8 cellular contexts compared by ENCODE assay signal in genomic region chr1:32199043-32199716, GRCh38. TPM values are rescaled to one million over a fixed set of nuclear protein-coding genes. Genes with fewer than 3 reads are reported as not detected.
DNase-seq lines count a peak whose midpoint lies in the region; ATAC-seq and TF ChIP-seq lines count a peak whose summit lies in the region.
"Had no signal": no experiment of that assay in that cellular context is flagged by ENCODE, and none has a peak within 500 bp of the region (broad histone marks: within the 10 kb centered on the region; RNA-seq: fewer than 3 reads in every experiment).

No MANE protein-coding gene starts in this region.

- ATAC-seq in GM18505 (IDR thresholded peaks at IDR 0.05; ENCODE audit: unreplicated experiment) (no peak), GM18519 (IDR thresholded peaks at IDR 0.05; ENCODE audit: low FRiP score, unreplicated experiment) (no peak)

- no peaks in the 10 kb centered on the region for H3F3A ChIP-seq in neural cell (ENCODE audit: insufficient read depth, low read length, poor library complexity, severe bottlenecking)

- no peak for TF ChIP-seq RAD21 in neural cell (conservative IDR thresholded peaks at IDR 0.05)

- H3K9me3 Mint-ChIP-seq in activated naive CD8-positive, alpha-beta T cell treated with anti-CD3 and anti-CD28 coated beads for 36 hours: no peaks in the 10 kb centered on the region

- H3K4me2 ChIP-seq in neural cell (ENCODE audit: low read length): peak overlapping the region; percentile 93

- H3K27me3 Mint-ChIP-seq in activated naive CD8-positive, alpha-beta T cell treated with anti-CD3 and anti-CD28 coated beads for 36 hours: no peaks in the 10 kb centered on the region

- TF ChIP-seq POLR2A in GM18505 (IDR thresholded peaks at IDR 0.05; ENCODE audit: borderline replicate concordance, extremely low read depth, insufficient read depth, insufficient read length): peak; percentile 1

- no peak for DNase-seq in activated naive CD8-positive, alpha-beta T cell treated with anti-CD3 and anti-CD28 coated beads for 36 hours
- DNase-seq in ureter (ENCODE audit: low spot score): no peak
- DNase-seq in germinal center (ENCODE audit: low spot score): no peak
- DNase-seq: stimulated activated CD4-positive, alpha-beta T cell treated with anti-CD3 and anti-CD28 coated beads, Interleukin-2, amount 100 ng/mL, for 24 hours; WERI-Rb-1 had no signal

- H2AFZ ChIP-seq in neural cell (ENCODE audit: low read depth, low read length): no peak overlapping the region

- H3K27ac Mint-ChIP-seq in activated naive CD8-positive, alpha-beta T cell treated with anti-CD3 and anti-CD28 coated beads for 36 hours: peak overlapping the region; percentile 27

- H3K36me3 ChIP-seq in neural cell (ENCODE audit: insufficient read depth, low read length): no peaks in the 10 kb centered on the region

- TF ChIP-seq EP300 in neural cell (conservative IDR thresholded peaks at IDR 0.05; ENCODE audit: poor library complexity, severe bottlenecking): no peak

- H3K4me3 Mint-ChIP-seq in activated naive CD8-positive, alpha-beta T cell treated with anti-CD3 and anti-CD28 coated beads for 36 hours: no peak overlapping the region

- peak overlapping the region; percentile 86 for H3K4me3 ChIP-seq in neural cell (ENCODE audit: low read length)

- H3K27me3 ChIP-seq in neural cell (ENCODE audit: insufficient read depth, low read depth, low read length): no peaks in the 10 kb centered on the region

- H3K36me3 Mint-ChIP-seq in activated naive CD8-positive, alpha-beta T cell treated with anti-CD3 and anti-CD28 coated beads for 36 hours: peaks cover 29% of the 10 kb centered on the region

- H3K4me1 Mint-ChIP-seq in activated naive CD8-positive, alpha-beta T cell treated with anti-CD3 and anti-CD28 coated beads for 36 hours: peaks cover 48% of the 10 kb centered on the region

- no peaks in the 10 kb centered on the region for H4K20me1 ChIP-seq in neural cell (ENCODE audit: insufficient read depth)

- no peaks in the 10 kb centered on the region for H3K79me2 ChIP-seq in neural cell (replicated peaks; ENCODE audit: insufficient read depth, low read length)

- H3K9me2 ChIP-seq in neural cell (ENCODE audit: insufficient read depth, low read length): no peaks in the 10 kb centered on the region

- TF ChIP-seq CTCF in neural cell (IDR thresholded peaks at IDR 0.05; ENCODE audit: poor library complexity, severe bottlenecking): no peak

- peak overlapping the region; percentile 94 for H3K9ac ChIP-seq in neural cell (ENCODE audit: low read length)

- no peaks in the 10 kb centered on the region for H3K9me3 ChIP-seq in neural cell (ENCODE audit: low read length)

- H3K27ac ChIP-seq in neural cell (ENCODE audit: low read length): peak overlapping the region; percentile 98

TF ChIP-seq in neural cell, 6 proteins besides CTCF, POLR2A, EP300 and RAD21:
- no peak for TF ChIP-seq EZH2 (IDR thresholded peaks at IDR 0.05; ENCODE audit: borderline replicate concordance, insufficient read depth, low read length, poor library complexity, severe bottlenecking)
- TF ChIP-seq SMC3 (conservative IDR thresholded peaks at IDR 0.05; ENCODE audit: poor library complexity): no peak
- TF ChIP-seq TAF1 (IDR thresholded peaks at IDR 0.05; ENCODE audit: low read depth): no peak
- no peak for TF ChIP-seq MXI1 (conservative IDR thresholded peaks at IDR 0.05; ENCODE audit: poor library complexity, severe bottlenecking)
- TF ChIP-seq, protein P1, sequence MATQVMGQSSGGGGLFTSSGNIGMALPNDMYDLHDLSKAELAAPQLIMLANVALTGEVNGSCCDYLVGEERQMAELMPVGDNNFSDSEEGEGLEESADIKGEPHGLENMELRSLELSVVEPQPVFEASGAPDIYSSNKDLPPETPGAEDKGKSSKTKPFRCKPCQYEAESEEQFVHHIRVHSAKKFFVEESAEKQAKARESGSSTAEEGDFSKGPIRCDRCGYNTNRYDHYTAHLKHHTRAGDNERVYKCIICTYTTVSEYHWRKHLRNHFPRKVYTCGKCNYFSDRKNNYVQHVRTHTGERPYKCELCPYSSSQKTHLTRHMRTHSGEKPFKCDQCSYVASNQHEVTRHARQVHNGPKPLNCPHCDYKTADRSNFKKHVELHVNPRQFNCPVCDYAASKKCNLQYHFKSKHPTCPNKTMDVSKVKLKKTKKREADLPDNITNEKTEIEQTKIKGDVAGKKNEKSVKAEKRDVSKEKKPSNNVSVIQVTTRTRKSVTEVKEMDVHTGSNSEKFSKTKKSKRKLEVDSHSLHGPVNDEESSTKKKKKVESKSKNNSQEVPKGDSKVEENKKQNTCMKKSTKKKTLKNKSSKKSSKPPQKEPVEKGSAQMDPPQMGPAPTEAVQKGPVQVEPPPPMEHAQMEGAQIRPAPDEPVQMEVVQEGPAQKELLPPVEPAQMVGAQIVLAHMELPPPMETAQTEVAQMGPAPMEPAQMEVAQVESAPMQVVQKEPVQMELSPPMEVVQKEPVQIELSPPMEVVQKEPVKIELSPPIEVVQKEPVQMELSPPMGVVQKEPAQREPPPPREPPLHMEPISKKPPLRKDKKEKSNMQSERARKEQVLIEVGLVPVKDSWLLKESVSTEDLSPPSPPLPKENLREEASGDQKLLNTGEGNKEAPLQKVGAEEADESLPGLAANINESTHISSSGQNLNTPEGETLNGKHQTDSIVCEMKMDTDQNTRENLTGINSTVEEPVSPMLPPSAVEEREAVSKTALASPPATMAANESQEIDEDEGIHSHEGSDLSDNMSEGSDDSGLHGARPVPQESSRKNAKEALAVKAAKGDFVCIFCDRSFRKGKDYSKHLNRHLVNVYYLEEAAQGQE (IDR thresholded peaks at IDR 0.05; ENCODE audit: borderline replicate concordance): no peak
- no peak for TF ChIP-seq POLR2AphosphoS5 (IDR thresholded peaks at IDR 0.05)

RNA-seq across cellular contexts. Expression of gene CCDC28B, which starts 1.2 kb away (rescaled TPM):
- total RNA-seq in activated naive CD8-positive, alpha-beta T cell treated with anti-CD3 and anti-CD28 coated beads for 36 hours: 10 to 100 TPM; 29.0 to 29.1 TPM
- 176 and 186 TPM in 2 replicates for polyA plus RNA-seq in neural cell
- polyA minus RNA-seq in neural cell: 54.0 and 58.8 TPM in 2 replicates
- total RNA-seq in ureter: 2.1 TPM

RNA-seq across cellular contexts. Expression of gene IQCC, which starts 6.3 kb away (rescaled TPM):
- total RNA-seq in activated naive CD8-positive, alpha-beta T cell treated with anti-CD3 and anti-CD28 coated beads for 36 hours: 1 to 10 TPM; 4.8 to 5.0 TPM
- 5.6 and 7.5 TPM in 2 replicates for polyA plus RNA-seq in neural cell
- polyA minus RNA-seq in neural cell: 5.2 and 5.6 TPM in 2 replicates
- total RNA-seq in ureter: 2.5 TPM

RNA-seq across cellular contexts. Expression of gene DCDC2B, which starts 9.7 kb away (rescaled TPM):
- not detected for total RNA-seq in activated naive CD8-positive, alpha-beta T cell treated with anti-CD3 and anti-CD28 coated beads for 36 hours
- not detected in 2 replicates for polyA plus RNA-seq in neural cell
- not detected in 2 replicates for polyA minus RNA-seq in neural cell
- not detected for total RNA-seq in ureter

RNA-seq across cellular contexts. Expression of gene TXLNA, which starts 19.7 kb away (rescaled TPM):
- total RNA-seq in activated naive CD8-positive, alpha-beta T cell treated with anti-CD3 and anti-CD28 coated beads for 36 hours: 10 to 100 TPM; 84.0 to 84.4 TPM
- 34.5 and 39.0 TPM in 2 replicates for polyA plus RNA-seq in neural cell
- 37.6 and 41.6 TPM in 2 replicates for polyA minus RNA-seq in neural cell
- total RNA-seq in ureter: 59.6 TPM

RNA-seq across cellular contexts. Expression of gene TMEM234, which starts 23.0 kb away (rescaled TPM):
- 1 to 10 TPM; 5.7 to 6.5 TPM for total RNA-seq in activated naive CD8-positive, alpha-beta T cell treated with anti-CD3 and anti-CD28 coated beads for 36 hours
- polyA plus RNA-seq in neural cell: 24.4 and 30.2 TPM in 2 replicates
- 22.0 and 28.5 TPM in 2 replicates for polyA minus RNA-seq in neural cell
- total RNA-seq in ureter: 45.9 TPM
